8 cellular contexts compared by ENCODE assay signal in the genomic region with DNA sequence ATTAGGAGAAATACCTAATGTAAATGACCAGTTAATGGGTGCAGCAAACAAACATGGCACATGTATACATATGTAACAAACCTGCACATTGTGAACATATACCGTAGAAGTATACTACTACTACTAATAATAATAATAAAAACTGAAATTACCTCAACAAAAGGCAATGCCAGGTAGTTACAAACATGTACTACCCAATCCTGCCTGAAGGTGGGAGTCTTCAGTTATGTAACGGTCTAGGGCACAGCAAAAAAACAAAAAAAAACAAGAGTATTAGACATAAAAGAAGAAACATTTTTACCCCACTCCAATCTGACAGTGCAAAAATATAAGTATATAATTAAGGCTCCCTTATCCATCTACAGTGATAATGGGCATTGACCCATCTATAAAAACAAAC.
DNase-seq lines count a peak whose midpoint lies in the region; ATAC-seq, FAIRE-seq and TF ChIP-seq lines count a peak whose summit lies in the region.
"Not testable (repeated sequence)": the region's sequence is repeated elsewhere in the genome, so short reads cannot be mapped to it uniquely, and the experiment has no call there.

No MANE protein-coding gene starts in this region.

- not testable (repeated sequence) for H3K4me3 ChIP-seq in CD4-positive, alpha-beta memory T cell (ENCODE audit: low read length in 2 of 2); IMR-90 (ENCODE audit: insufficient read depth, low read depth, low read length); PC-3 (ENCODE audit: low read length); astrocyte (ENCODE audit: insufficient read depth, low read depth, low read length); endodermal cell (ENCODE audit: low read length); hepatocyte; osteoblast (ENCODE audit: insufficient read depth, low read length); upper lobe of right lung

- intact Hi-C loops in CD4-positive, alpha-beta memory T cell (cut with micrococcal nuclease); IMR-90 (cut with micrococcal nuclease); upper lobe of right lung (cut with DNase I): not testable (repeated sequence)
- intact Hi-C loops in PC-3 (cut with micrococcal nuclease): loop anchor here (2.0 kb wide), 1 partner anchor 98 kb away; no protein-coding TSS in a partner anchor

- not testable (repeated sequence) for H3K27ac ChIP-seq in CD4-positive, alpha-beta memory T cell (ENCODE audit: low read depth, low read length); IMR-90 (ENCODE audit: insufficient read depth, low read length); PC-3 (ENCODE audit: low read length); astrocyte (ENCODE audit: low read depth, low read length); endodermal cell (ENCODE audit: low read depth, low read length); hepatocyte; osteoblast (ENCODE audit: low read depth, low read length); upper lobe of right lung

- not testable (repeated sequence) for H2AK5ac ChIP-seq in IMR-90 (ENCODE audit: low read depth, low read length)

- not testable (repeated sequence) for H3K18ac ChIP-seq in IMR-90 (ENCODE audit: low read depth, low read length)

- CTCF ChIA-PET in CD4-positive, alpha-beta memory T cell (lab: Charles Lee; ENCODE audit: partially characterized antibody); IMR-90 (lab: Yijun Ruan, JAX); PC-3 (lab: Charles Lee): not testable (repeated sequence)

- dilution Hi-C loops in IMR-90 (cut with HindIII; ENCODE audit: low sequenced_read_pairs, unreplicated experiment): not testable (repeated sequence)

- H4K20me1 ChIP-seq in IMR-90 (ENCODE audit: insufficient read depth, low read length); PC-3 (ENCODE audit: low read length); astrocyte (ENCODE audit: insufficient read depth, low read length); hepatocyte (ENCODE audit: insufficient read depth, poor library complexity, severe bottlenecking); osteoblast (ENCODE audit: insufficient read depth, low read length): not testable (repeated sequence)

- H3K4me2 ChIP-seq in IMR-90 (ENCODE audit: low read depth, low read length); PC-3 (ENCODE audit: low read length); astrocyte (ENCODE audit: low read length); hepatocyte; osteoblast (ENCODE audit: insufficient read depth, low read length): not testable (repeated sequence)

- H2BK15ac ChIP-seq in IMR-90 (ENCODE audit: low read depth, low read length): not testable (repeated sequence)

- H2AK9ac ChIP-seq in IMR-90 (replicated peaks; ENCODE audit: low read depth, low read length, poor library complexity): not testable (repeated sequence)

- not testable (repeated sequence) for H3K36me3 ChIP-seq in CD4-positive, alpha-beta memory T cell (ENCODE audit: insufficient read depth, low read length); IMR-90 (ENCODE audit: control insufficient read depth, insufficient read depth, low read length); PC-3 (ENCODE audit: low read depth, low read length); astrocyte (ENCODE audit: insufficient read depth, low read length); hepatocyte (replicated peaks; ENCODE audit: insufficient read depth, low read depth)
- H3K36me3 ChIP-seq in endodermal cell (ENCODE audit: control insufficient read depth, insufficient read depth, low read length) (peaks cover 21% of the 10 kb centered on the region), osteoblast (ENCODE audit: insufficient read depth, low read length) (peaks cover 12% of the 10 kb centered on the region), upper lobe of right lung (peaks cover 25% of the 10 kb centered on the region)

- H3K23ac ChIP-seq in IMR-90 (ENCODE audit: low read depth, low read length): not testable (repeated sequence)

- not testable (repeated sequence) for H2BK120ac ChIP-seq in IMR-90 (ENCODE audit: low read depth, low read length)

- not testable (repeated sequence) for H3K4ac ChIP-seq in IMR-90 (ENCODE audit: low read depth, low read length)

- TF ChIP-seq RAD21 in IMR-90 (IDR thresholded peaks at IDR 0.05; ENCODE audit: low read length): not testable (repeated sequence)

- H3F3A ChIP-seq in PC-3 (ENCODE audit: low read length, unreplicated experiment): not testable (repeated sequence)

- not testable (repeated sequence) for FAIRE-seq in astrocyte (lab: Jason Lieb, UNC)

- H3K27me3 ChIP-seq in CD4-positive, alpha-beta memory T cell (ENCODE audit: insufficient read depth, low read length); IMR-90 (ENCODE audit: control insufficient read depth, insufficient read depth, low read length); PC-3 (ENCODE audit: low read length); astrocyte (ENCODE audit: insufficient read depth, low read length); endodermal cell (ENCODE audit: control insufficient read depth, insufficient read depth, low read length, poor library complexity, severe bottlenecking); hepatocyte; osteoblast (ENCODE audit: insufficient read depth, low read length); upper lobe of right lung: not testable (repeated sequence)

- H3K9me3 ChIP-seq in CD4-positive, alpha-beta memory T cell (ENCODE audit: control insufficient read depth in 1 of 2, low read length in 2 of 2); IMR-90 (ENCODE audit: control insufficient read depth, insufficient read depth, low read length); PC-3 (ENCODE audit: low read length); astrocyte (ENCODE audit: insufficient read depth, low read depth, low read length); endodermal cell (ENCODE audit: control insufficient read depth, low read length); hepatocyte (ENCODE audit: low read depth); osteoblast (ENCODE audit: low read depth, low read length); upper lobe of right lung: not testable (repeated sequence)

- H3K9me3 Mint-ChIP-seq in CD4-positive, alpha-beta memory T cell; astrocyte (ENCODE audit: unreplicated experiment); endodermal cell: not testable (repeated sequence)

- H3K79me2 ChIP-seq in PC-3 (ENCODE audit: low read length); hepatocyte: not testable (repeated sequence)
- H3K79me2 ChIP-seq in astrocyte (ENCODE audit: insufficient read depth, low read length): peaks cover 10% of the 10 kb centered on the region
- H3K79me2 ChIP-seq in osteoblast (ENCODE audit: insufficient read depth, low read length): peaks cover 13% of the 10 kb centered on the region

- not testable (repeated sequence) for H4K5ac ChIP-seq in IMR-90 (ENCODE audit: low read depth, low read length)

- H2AFZ ChIP-seq in IMR-90 (replicated peaks; ENCODE audit: low read length, poor library complexity); PC-3 (ENCODE audit: low read length); astrocyte (ENCODE audit: low read depth, low read length); hepatocyte; osteoblast (ENCODE audit: low read length): not testable (repeated sequence)

- not testable (repeated sequence) for H2BK5ac ChIP-seq in IMR-90 (ENCODE audit: low read depth, low read length, poor library complexity, severe bottlenecking)

- DNase-seq in CD4-positive, alpha-beta memory T cell: peak in 1 of 5 donors; percentile 14
- not testable (repeated sequence) for DNase-seq in IMR-90; astrocyte (ENCODE audit: low read depth); endodermal cell; hepatocyte (ENCODE audit: low spot score); osteoblast (ENCODE audit: insufficient read length, low spot score, missing footprints); upper lobe of right lung
- peak; percentile 30 for DNase-seq in PC-3

- H3K9me1 ChIP-seq in IMR-90 (ENCODE audit: insufficient read depth, low read length): not testable (repeated sequence)

- not testable (repeated sequence) for H3K14ac ChIP-seq in IMR-90 (replicated peaks; ENCODE audit: low read depth, low read length)

- H3K36me3 Mint-ChIP-seq in CD4-positive, alpha-beta memory T cell: peaks cover 16 to 22% of the 10 kb centered on the region in 2 donors
- not testable (repeated sequence) for H3K36me3 Mint-ChIP-seq in astrocyte (ENCODE audit: low read depth, unreplicated experiment)
- H3K36me3 Mint-ChIP-seq in endodermal cell (ENCODE audit: low read depth): peaks cover 19% of the 10 kb centered on the region

- H3K4me1 Mint-ChIP-seq in CD4-positive, alpha-beta memory T cell; astrocyte (ENCODE audit: low read depth, unreplicated experiment); endodermal cell: not testable (repeated sequence)

- H3K9me2 ChIP-seq in PC-3 (replicated peaks; ENCODE audit: low read length); hepatocyte (replicated peaks; ENCODE audit: insufficient read depth): not testable (repeated sequence)

- not testable (repeated sequence) for H3K27me3 Mint-ChIP-seq in CD4-positive, alpha-beta memory T cell; astrocyte (ENCODE audit: low read depth, unreplicated experiment); endodermal cell (ENCODE audit: insufficient read depth)

- BruUV-seq in IMR-90 (replicated peaks; lab: Mats Ljungman, UMichigan); PC-3 (replicated peaks; lab: Mats Ljungman, UMichigan): not testable (repeated sequence)

- H3K79me1 ChIP-seq in IMR-90 (ENCODE audit: low read depth in 1 of 2, low read length in 2 of 2): not testable (repeated sequence)

- POLR2A ChIA-PET in CD4-positive, alpha-beta memory T cell (lab: Charles Lee; ENCODE audit: partially characterized antibody); IMR-90 (lab: Charles Lee; ENCODE audit: unreplicated experiment); PC-3 (lab: Charles Lee; ENCODE audit: unreplicated experiment): not testable (repeated sequence)

- TF ChIP-seq CTCF in IMR-90 (conservative IDR thresholded peaks at IDR 0.05; ENCODE audit: low read depth, low read length) (peak; percentile 26; the same call in 1 of the 2 replicates), PC-3 (conservative IDR thresholded peaks at IDR 0.05; ENCODE audit: low read depth, low read length) (peak; percentile 37), astrocyte (IDR thresholded peaks at IDR 0.05; ENCODE audit: insufficient read depth, low read depth, low read length) (peak; percentile 8), endodermal cell (conservative IDR thresholded peaks at IDR 0.05) (peak; percentile 62), hepatocyte (IDR thresholded peaks at IDR 0.05; ENCODE audit: poor library complexity) (peak; percentile 10), osteoblast (IDR thresholded peaks at IDR 0.05; ENCODE audit: extremely low read depth, low read depth, low read length) (peak; percentile 28), upper lobe of right lung (IDR thresholded peaks at IDR 0.05) (peak; percentile 23)

- H3K56ac ChIP-seq in IMR-90 (ENCODE audit: extremely low read depth, insufficient read depth, low read length): not testable (repeated sequence)

- no CpG with 5 or more reads among the region's 2 CpGs for WGBS in IMR-90 (ENCODE audit: extremely low coverage in 2 of 2, insufficient read length in 1 of 2), 2 experiments
- 83% methylated on average over 1 of the region's 2 CpGs; no CpG with 5 or more reads in 1 of the 2 experiments for WGBS in endodermal cell (ENCODE audit: insufficient coverage in 1 of 2, insufficient read length in 1 of 2), 2 experiments
- WGBS in hepatocyte (ENCODE audit: low lambda C conversion rate, missing lambda C conversion rate): 95% methylated on average over 2 of the region's 2 CpGs

- in situ Hi-C loops in IMR-90 (cut with MboI; ENCODE audit: low sequenced_read_pairs): not testable (repeated sequence)

- H3K27ac Mint-ChIP-seq in CD4-positive, alpha-beta memory T cell: peak overlapping the region in 4 of 7 donors; percentile 6 to 88 (median 44)
- H3K27ac Mint-ChIP-seq in astrocyte (ENCODE audit: unreplicated experiment); endodermal cell: not testable (repeated sequence)

- not testable (repeated sequence) for TF ChIP-seq POLR2A in IMR-90 (IDR thresholded peaks at IDR 0.05; ENCODE audit: low read depth, low read length)

- not testable (repeated sequence) for H2BK20ac ChIP-seq in IMR-90 (ENCODE audit: low read depth, low read length)

- H4K91ac ChIP-seq in IMR-90 (ENCODE audit: insufficient read depth, low read depth, low read length): not testable (repeated sequence)

- H3K4me3 Mint-ChIP-seq in CD4-positive, alpha-beta memory T cell; astrocyte (ENCODE audit: unreplicated experiment); endodermal cell: not testable (repeated sequence)

- H4K8ac ChIP-seq in IMR-90 (ENCODE audit: low read depth in 2 of 2, low read length in 2 of 2): not testable (repeated sequence)

- ATAC-seq in IMR-90 (ENCODE audit: low read depth); PC-3; upper lobe of right lung: not testable (repeated sequence)

- H3K9ac ChIP-seq in IMR-90 (ENCODE audit: low read depth, low read length); PC-3 (ENCODE audit: low read length); astrocyte (ENCODE audit: low read length); endodermal cell (ENCODE audit: extremely low read depth, low read length, poor library complexity, severe bottlenecking): not testable (repeated sequence)

- H3K4me1 ChIP-seq in CD4-positive, alpha-beta memory T cell (ENCODE audit: insufficient read depth, low read length); IMR-90 (ENCODE audit: control insufficient read depth, insufficient read depth, low read length); PC-3 (ENCODE audit: insufficient read depth, low read length); astrocyte (ENCODE audit: insufficient read depth, low read length); endodermal cell (ENCODE audit: control insufficient read depth, insufficient read depth, low read length); hepatocyte (ENCODE audit: insufficient read depth); upper lobe of right lung: not testable (repeated sequence)
- H3K4me1 ChIP-seq in osteoblast (ENCODE audit: insufficient read depth, low read length): peaks cover 13% of the 10 kb centered on the region

Comparison
In these comparisons a context has a peak if more than half of its experiments do, and no peak if none do; other contexts are left out.
1. CTCF ChIP-seq: peak in every context shown above with its lines; median percentile 62 in endodermal cell; 37 in PC-3; 28 in osteoblast; 26 in IMR-90; 23 in upper lobe of right lung; 10 in hepatocyte; 8 in astrocyte.